ENCODE assay signal across 26 cellular contexts in genomic region chr11:17642370-17642769, GRCh38.
DNase-seq lines count a peak whose midpoint lies in the region; ATAC-seq, FAIRE-seq and TF ChIP-seq lines count a peak whose summit lies in the region.
"Had no signal": no experiment of that assay in that cellular context is flagged by ENCODE, and none has a peak within 500 bp of the region (broad histone marks: within the 10 kb centered on the region; RNA-seq: fewer than 3 reads in every experiment).

No MANE protein-coding gene starts in this region.

- H3K9me3 Mint-ChIP-seq in neural progenitor cell = peaks cover 3% of the 10 kb centered on the region
- H3K9me3 Mint-ChIP-seq: HFFc6 had no signal

- in situ Hi-C loops in HepG2 (cut with HindIII; ENCODE audit: extremely low pct_ligation_motif_present, low pct_unique_long_range_greater_than_20kb) = no loop called here

- H3K27ac ChIP-seq in HepG2 (ENCODE audit: extremely low read length, insufficient read depth, low read length) = no peak overlapping the region
- no peak overlapping the region for H3K27ac ChIP-seq in right lobe of liver
- H3K27ac ChIP-seq in Karpas-422 (ENCODE audit: low read length) = no peak overlapping the region
- H3K27ac ChIP-seq in neural progenitor cell = no peak overlapping the region
- no peak overlapping the region for H3K27ac ChIP-seq in lower lobe of right lung
- H3K27ac ChIP-seq: BLaER1 treated with 17β-estradiol and CSF1 and Interleukin-3, amounts not matched to agents 10 nM and 100 nM; GM23248 had no signal

- H3K36me3 ChIP-seq in HepG2 (replicated peaks in 1 of 2; ENCODE audit: control insufficient read depth in 1 of 2, insufficient read depth in 2 of 2, low read length in 2 of 2) (no peaks in the 10 kb centered on the region), right lobe of liver (no peaks in the 10 kb centered on the region), Karpas-422 (ENCODE audit: insufficient read depth, low read length) (no peaks in the 10 kb centered on the region), neural progenitor cell (no peaks in the 10 kb centered on the region), lower lobe of right lung (no peaks in the 10 kb centered on the region)
- H3K36me3 ChIP-seq: BLaER1 treated with 17β-estradiol and CSF1 and Interleukin-3, amounts not matched to agents 10 nM and 100 nM had no signal

- no peak overlapping the region for H2AFZ ChIP-seq in HepG2 (ENCODE audit: low read length)
- no peak overlapping the region for H2AFZ ChIP-seq in Karpas-422 (ENCODE audit: low read length)
- no peak overlapping the region for H2AFZ ChIP-seq in neural progenitor cell (replicated peaks)
- H2AFZ ChIP-seq: GM23248 had no signal

- WGBS in HepG2 (ENCODE audit: low lambda C conversion rate) = 0% methylated on average over 4 of the region's 4 CpGs
- 76% methylated on average over 4 of the region's 4 CpGs for WGBS in right lobe of liver (ENCODE audit: insufficient coverage, low coverage, low lambda C conversion rate, missing lambda C conversion rate)

- H3K27me3 ChIP-seq in HepG2 (ENCODE audit: control insufficient read depth in 1 of 2, insufficient read depth in 2 of 2, low read length in 2 of 2) (peaks cover 1 to 14% of the 10 kb centered on the region in 2 experiments; a peak in 2 of 5 replicates), right lobe of liver (no peaks in the 10 kb centered on the region), Karpas-422 (ENCODE audit: low read length) (no peaks in the 10 kb centered on the region), neural progenitor cell (no peaks in the 10 kb centered on the region), lower lobe of right lung (ENCODE audit: low read depth) (no peaks in the 10 kb centered on the region)
- H3K27me3 ChIP-seq: BLaER1 treated with 17β-estradiol and CSF1 and Interleukin-3, amounts not matched to agents 10 nM and 100 nM had no signal

- DNase-seq in HepG2 (ENCODE audit: low spot score) = no peak
- DNase-seq in right lobe of liver = no peak
- peak; percentile 27 for DNase-seq in Karpas-422
- DNase-seq in neural progenitor cell (ENCODE audit: low spot score) = no peak
- DNase-seq in foreskin fibroblast = no peak
- no peak for DNase-seq in lower lobe of right lung
- DNase-seq: CD4-positive, alpha-beta memory T cell; COR-L47; DMS53; GM23248; H9; HFFc6; IMR-90; NCI-H1092; NCI-H1417 treated with DMSO at 0.1 percent for 48 hours; NCI-H1694 treated with DMSO at 0.1 percent for 48 hours; NCI-H2081; NCI-H2171; NCI-H226; NCI-H510A; NCI-H69; RPMI8226; SHP77 had no signal

- H3K4me1 ChIP-seq in HepG2 (ENCODE audit: insufficient read depth, low read length) (no peaks in the 10 kb centered on the region), right lobe of liver (no peaks in the 10 kb centered on the region), Karpas-422 (ENCODE audit: low read length) (no peaks in the 10 kb centered on the region), neural progenitor cell (no peaks in the 10 kb centered on the region), lower lobe of right lung (no peaks in the 10 kb centered on the region)

- H4K20me1 ChIP-seq in HepG2 (ENCODE audit: insufficient read depth, low read length) (no peaks in the 10 kb centered on the region), Karpas-422 (ENCODE audit: insufficient read depth, low read depth, low read length) (no peaks in the 10 kb centered on the region), neural progenitor cell (ENCODE audit: low read depth) (no peaks in the 10 kb centered on the region)
- H4K20me1 ChIP-seq: BLaER1 treated with 17β-estradiol and CSF1 and Interleukin-3, amounts not matched to agents 10 nM and 100 nM had no signal

- H3K4me3 ChIP-seq in HepG2 (replicated peaks in 1 of 3; ENCODE audit: insufficient read depth in 1 of 3, low read depth in 2 of 3, low read length in 3 of 3) = no peak overlapping the region
- H3K4me3 ChIP-seq in right lobe of liver = no peak overlapping the region
- no peak overlapping the region for H3K4me3 ChIP-seq in Karpas-422 (ENCODE audit: low read length)
- H3K4me3 ChIP-seq in neural progenitor cell = no peak overlapping the region
- H3K4me3 ChIP-seq in foreskin fibroblast (ENCODE audit: low read depth in 1 of 2, low read length in 2 of 2) = no peak overlapping the region
- H3K4me3 ChIP-seq in lower lobe of right lung = no peak overlapping the region
- H3K4me3 ChIP-seq: BLaER1 treated with 17β-estradiol and CSF1 and Interleukin-3, amounts not matched to agents 10 nM and 100 nM; GM23248 had no signal

- TF ChIP-seq POLR2A in HepG2 (IDR thresholded peaks at IDR 0.05; ENCODE audit: insufficient read depth in 1 of 2, low read depth in 2 of 2, low read length in 2 of 2) (no peak), right lobe of liver (IDR thresholded peaks at IDR 0.05) (no peak)

- peaks cover 8% of the 10 kb centered on the region for H3K27me3 Mint-ChIP-seq in neural progenitor cell (ENCODE audit: insufficient read depth, low read depth)

- H3K79me2 ChIP-seq in HepG2 (ENCODE audit: insufficient read depth, low read length) (no peaks in the 10 kb centered on the region), Karpas-422 (ENCODE audit: low read length) (no peaks in the 10 kb centered on the region), neural progenitor cell (ENCODE audit: low read depth) (no peaks in the 10 kb centered on the region)

- no peaks in the 10 kb centered on the region for H3K9me2 ChIP-seq in Karpas-422 (replicated peaks; ENCODE audit: insufficient read depth, low read length)

- H3K36me3 Mint-ChIP-seq in neural progenitor cell = no peaks in the 10 kb centered on the region
- H3K36me3 Mint-ChIP-seq: CD4-positive, alpha-beta memory T cell had no signal

- no peaks in the 10 kb centered on the region for H3K4me1 Mint-ChIP-seq in neural progenitor cell
- H3K4me1 Mint-ChIP-seq: CD4-positive, alpha-beta memory T cell had no signal

- CTCF ChIA-PET in HepG2 (lab: Yijun Ruan, JAX; ENCODE audit: low intra/inter-chr PET ratio, low total read pairs) = no interaction called here

- H3F3A ChIP-seq in neural progenitor cell (ENCODE audit: low read depth) = no peaks in the 10 kb centered on the region

- H3K4me2 ChIP-seq in HepG2 (ENCODE audit: low read depth, low read length) = no peak overlapping the region
- no peak overlapping the region for H3K4me2 ChIP-seq in Karpas-422 (ENCODE audit: low read depth, low read length, poor library complexity, severe bottlenecking)
- H3K4me2 ChIP-seq in neural progenitor cell = no peak overlapping the region

- intact Hi-C loops in HepG2 (cut with micrococcal nuclease; ENCODE audit: unreplicated experiment) = no loop called here
- intact Hi-C loops in right lobe of liver (cut with DNase I) = no loop called here
- intact Hi-C loops in lower lobe of right lung (cut with DNase I) = no loop called here

- no peak for FAIRE-seq in HepG2 (lab: Jason Lieb, UNC)
- FAIRE-seq: GM19239 had no signal

- no peak overlapping the region for H3K9ac ChIP-seq in HepG2 (ENCODE audit: insufficient read depth, low read depth, low read length)
- no peak overlapping the region for H3K9ac ChIP-seq in Karpas-422 (ENCODE audit: low read length)
- no peak overlapping the region for H3K9ac ChIP-seq in neural progenitor cell
- H3K9ac ChIP-seq: BLaER1 treated with 17β-estradiol and CSF1 and Interleukin-3, amounts not matched to agents 10 nM and 100 nM; GM23248 had no signal

- H3K27ac Mint-ChIP-seq in neural progenitor cell = peak overlapping the region; percentile 46
- H3K27ac Mint-ChIP-seq: CD4-positive, alpha-beta memory T cell; H9; HFFc6 had no signal

- no peaks in the 10 kb centered on the region for H3K9me3 ChIP-seq in HepG2 (ENCODE audit: low read length)
- no peaks in the 10 kb centered on the region for H3K9me3 ChIP-seq in right lobe of liver
- H3K9me3 ChIP-seq in Karpas-422 (ENCODE audit: low read length) = no peaks in the 10 kb centered on the region
- no peaks in the 10 kb centered on the region for H3K9me3 ChIP-seq in neural progenitor cell (ENCODE audit: low read depth)
- H3K9me3 ChIP-seq in lower lobe of right lung = no peaks in the 10 kb centered on the region

- ATAC-seq in HepG2 (no peak), right lobe of liver (no peak), GM21786 (IDR thresholded peaks at IDR 0.05; ENCODE audit: unreplicated experiment) (no peak), lower lobe of right lung (no peak)

- POLR2A ChIA-PET in HepG2 (lab: Yijun Ruan, JAX) = no interaction called here

- TF ChIP-seq RAD21 in HepG2 (CRISPR knock-in tag; IDR thresholded peaks at IDR 0.05) = no peak

- H3K4me3 Mint-ChIP-seq in neural progenitor cell = no peak overlapping the region
- H3K4me3 Mint-ChIP-seq: CD4-positive, alpha-beta memory T cell; H9; HFFc6 had no signal

- TF ChIP-seq EP300 in HepG2 (IDR thresholded peaks at IDR 0.05; ENCODE audit: low read depth in 2 of 2, low read length in 2 of 2) = no peak
- no peak for TF ChIP-seq EP300 in HepG2 (CRISPR knock-in tag; IDR thresholded peaks at IDR 0.05; ENCODE audit: borderline replicate concordance)

- BruUV-seq in HepG2 (replicated peaks; lab: Mats Ljungman, UMichigan) = no TSS peak

- TF ChIP-seq CTCF in HepG2 (CRISPR knock-in tag; IDR thresholded peaks at IDR 0.05) (no peak), right lobe of liver (IDR thresholded peaks at IDR 0.05) (no peak), neural progenitor cell (IDR thresholded peaks at IDR 0.05) (no peak), foreskin fibroblast (IDR thresholded peaks at IDR 0.05; ENCODE audit: low read depth, low read length) (no peak), lower lobe of right lung (IDR thresholded peaks at IDR 0.05) (no peak)

TF ChIP-seq in HepG2, 621 proteins besides CTCF, POLR2A, EP300 and RAD21:
- TF ChIP-seq CREB1 (IDR thresholded peaks at IDR 0.05) (peak; percentile 65), CREB1 (CRISPR knock-in tag; IDR thresholded peaks at IDR 0.05) (no peak), MTA3 (CRISPR knock-in tag; IDR thresholded peaks at IDR 0.05) (no peak)
